7 cellular contexts compared by ENCODE assay signal in genomic region chr12:50059440-50060119, GRCh38. TPM values are rescaled to one million over a fixed set of nuclear protein-coding genes. Genes with fewer than 3 reads are reported as not detected.
DNase-seq lines count a peak whose midpoint lies in the region; ATAC-seq and TF ChIP-seq lines count a peak whose summit lies in the region.
"Had no signal": no experiment of that assay in that cellular context is flagged by ENCODE, and none has a peak within 500 bp of the region (broad histone marks: within the 10 kb centered on the region; RNA-seq: fewer than 3 reads in every experiment).

No MANE protein-coding gene starts in this region.

- H3K27me3 Mint-ChIP-seq in activated naive CD8-positive, alpha-beta T cell = peaks cover 6% of the 10 kb centered on the region
- H3K27me3 Mint-ChIP-seq in stimulated activated memory B cell treated with anti-CD40 and anti-IgM and Interleukin-4, amounts not matched to agents 10 μg/mL and 1 μg/mL and 100 μg/mL, for 72 hours = peaks cover 81% of the 10 kb centered on the region

- H3K27ac ChIP-seq in RWPE2 (ENCODE audit: poor library complexity, severe bottlenecking) = no peak overlapping the region
- no peak overlapping the region for H3K27ac ChIP-seq in PC-3 (ENCODE audit: low read length)

- H3K9me2 ChIP-seq in PC-3 (replicated peaks; ENCODE audit: low read length) = no peaks in the 10 kb centered on the region

- H3K9me3 Mint-ChIP-seq in activated naive CD8-positive, alpha-beta T cell (ENCODE audit: low read depth) = no peaks in the 10 kb centered on the region
- H3K9me3 Mint-ChIP-seq in stimulated activated memory B cell treated with anti-CD40 and anti-IgM and Interleukin-4, amounts not matched to agents 10 μg/mL and 1 μg/mL and 100 μg/mL, for 72 hours = no peaks in the 10 kb centered on the region

- no peaks in the 10 kb centered on the region for H3K36me3 ChIP-seq in RWPE2 (ENCODE audit: low read depth)
- H3K36me3 ChIP-seq in PC-3 (ENCODE audit: low read depth, low read length) = no peaks in the 10 kb centered on the region

- no peaks in the 10 kb centered on the region for H3K79me2 ChIP-seq in PC-3 (ENCODE audit: low read length)

- H3K9ac ChIP-seq in PC-3 (ENCODE audit: low read length) = no peak overlapping the region

- ATAC-seq in RWPE2 (ENCODE audit: low read depth) (no peak), PC-3 (no peak)
- ATAC-seq in stimulated activated memory B cell treated with anti-CD40 and anti-IgM and Interleukin-4, amounts not matched to agents 10 μg/mL and 1 μg/mL and 100 μg/mL, for 72 hours = no peak
- ATAC-seq: mucosa of descending colon had no signal

- H3K4me1 ChIP-seq in RWPE2 (ENCODE audit: insufficient read depth, poor library complexity, severe bottlenecking) (peaks cover 10% of the 10 kb centered on the region), PC-3 (ENCODE audit: insufficient read depth, low read length) (peaks cover 11% of the 10 kb centered on the region)

- DNase-seq in RWPE2 (ENCODE audit: low spot score) (peak; percentile 41), PC-3 (no peak), lower leg skin (ENCODE audit: low spot score in 2 of 2) (no peak)
- peak; percentile 34 for DNase-seq in stimulated activated CD8-positive, alpha-beta memory T cell treated with anti-CD3 and anti-CD28 coated beads, Interleukin-7, amount 100 ng/mL, for 24 hours (ENCODE audit: low read depth)

- H4K20me1 ChIP-seq in PC-3 (ENCODE audit: low read length) = no peaks in the 10 kb centered on the region

- no peak for TF ChIP-seq POLR2A in lower leg skin (IDR thresholded peaks at IDR 0.05)

- CTCF ChIA-PET in PC-3 (lab: Charles Lee) = no interaction called here

- peaks cover 4% of the 10 kb centered on the region for H3K36me3 Mint-ChIP-seq in activated naive CD8-positive, alpha-beta T cell
- H3K36me3 Mint-ChIP-seq in stimulated activated memory B cell treated with anti-CD40 and anti-IgM and Interleukin-4, amounts not matched to agents 10 μg/mL and 1 μg/mL and 100 μg/mL, for 72 hours = no peaks in the 10 kb centered on the region

- POLR2A ChIA-PET in PC-3 (lab: Charles Lee; ENCODE audit: unreplicated experiment) = interaction anchor here (0.6 kb wide), 1 partner anchor 25 kb away, joined by 9 read pairs; no protein-coding TSS in a partner anchor

- H3K4me3 ChIP-seq in RWPE2 (ENCODE audit: severe bottlenecking) (no peak overlapping the region), PC-3 (ENCODE audit: low read length) (no peak overlapping the region), lower leg skin (ENCODE audit: low read depth, poor library complexity, severe bottlenecking) (no peak overlapping the region)
- H3K4me3 ChIP-seq: mucosa of descending colon had no signal

- peak overlapping the region; percentile 91 for H3K27ac Mint-ChIP-seq in activated naive CD8-positive, alpha-beta T cell
- H3K27ac Mint-ChIP-seq in stimulated activated memory B cell treated with anti-CD40 and anti-IgM and Interleukin-4, amounts not matched to agents 10 μg/mL and 1 μg/mL and 100 μg/mL, for 72 hours = no peak overlapping the region

- WGBS in lower leg skin, 2 donors = 62 to 77% methylated on average over 12 of the region's 12 CpGs

- intact Hi-C loops in PC-3 (cut with micrococcal nuclease) (loop anchor here (5.0 kb wide), 1 partner anchor 282 kb away; no protein-coding TSS in a partner anchor), lower leg skin (cut with DNase I; ENCODE audit: low total_unique reads) (loop anchor here (10.0 kb wide), 1 partner anchor 285 kb away; no protein-coding TSS in a partner anchor)

- H3K27me3 ChIP-seq in RWPE2 (ENCODE audit: insufficient read depth, poor library complexity, severe bottlenecking) = no peaks in the 10 kb centered on the region
- no peaks in the 10 kb centered on the region for H3K27me3 ChIP-seq in PC-3 (ENCODE audit: low read length)

- peak overlapping the region; percentile 85 for H3K4me3 Mint-ChIP-seq in activated naive CD8-positive, alpha-beta T cell
- no peak overlapping the region for H3K4me3 Mint-ChIP-seq in stimulated activated memory B cell treated with anti-CD40 and anti-IgM and Interleukin-4, amounts not matched to agents 10 μg/mL and 1 μg/mL and 100 μg/mL, for 72 hours

- no peaks in the 10 kb centered on the region for H3K9me3 ChIP-seq in RWPE2 (ENCODE audit: severe bottlenecking)
- no peaks in the 10 kb centered on the region for H3K9me3 ChIP-seq in PC-3 (ENCODE audit: low read length)
- H3K9me3 ChIP-seq: mucosa of descending colon had no signal

- H3F3A ChIP-seq in PC-3 (ENCODE audit: low read length, unreplicated experiment) = no peaks in the 10 kb centered on the region

- TF ChIP-seq CTCF in RWPE2 (IDR thresholded peaks at IDR 0.05; ENCODE audit: poor library complexity, severe bottlenecking) (no peak), PC-3 (conservative IDR thresholded peaks at IDR 0.05; ENCODE audit: low read depth, low read length) (no peak), lower leg skin (IDR thresholded peaks at IDR 0.05) (no peak)

- no peak overlapping the region for H2AFZ ChIP-seq in PC-3 (ENCODE audit: low read length)

- no peak overlapping the region for H3K4me2 ChIP-seq in PC-3 (ENCODE audit: low read length)

- peaks cover 48% of the 10 kb centered on the region for H3K4me1 Mint-ChIP-seq in activated naive CD8-positive, alpha-beta T cell (ENCODE audit: low read depth)
- peaks cover 19% of the 10 kb centered on the region for H3K4me1 Mint-ChIP-seq in stimulated activated memory B cell treated with anti-CD40 and anti-IgM and Interleukin-4, amounts not matched to agents 10 μg/mL and 1 μg/mL and 100 μg/mL, for 72 hours

- BruUV-seq in PC-3 (replicated peaks; lab: Mats Ljungman, UMichigan) = no TSS peak

RNA-seq across cellular contexts. Expression of gene ASIC1, which starts 2.2 kb away (rescaled TPM):
- total RNA-seq in PC-3 (2014; rRNA removed) (6.0 and 6.3 TPM in 2 replicates), lower leg skin (1 to 10 TPM in 1 of 4 donors, under 1 TPM in 3; 0.25 to 1.4 (median 0.42) TPM)

RNA-seq across cellular contexts. Expression of gene SMARCD1, which starts 25.6 kb away (rescaled TPM):
- total RNA-seq in PC-3 (2014; rRNA removed) = 105 and 109 TPM in 2 replicates
- total RNA-seq in lower leg skin = 10 to 100 TPM; 32.0 to 77.2 (median 45.1) TPM

RNA-seq across cellular contexts. Expression of gene RACGAP1, which starts 34.3 kb away (rescaled TPM):
- total RNA-seq in PC-3 (2014; rRNA removed) = 95.3 and 97.9 TPM in 2 replicates
- total RNA-seq in lower leg skin = 10 to 100 TPM; 11.6 to 16.8 (median 15.9) TPM

RNA-seq across cellular contexts. Expression of gene GPD1, which starts 44.2 kb away (rescaled TPM):
- total RNA-seq in PC-3 (2014; rRNA removed) (0.11 and 0.40 TPM in 2 replicates), lower leg skin (10 to 100 TPM; 29.9 to 38.8 (median 36.7) TPM)

RNA-seq across cellular contexts. Expression of gene COX14, which starts 52.5 kb away (rescaled TPM):
- total RNA-seq in PC-3 (2014; rRNA removed) = 75.7 and 84.7 TPM in 2 replicates
- 10 to 100 TPM; 29.0 to 52.1 (median 36.8) TPM for total RNA-seq in lower leg skin

Comparison
In these comparisons a context has a peak if more than half of its experiments do, and no peak if none do; other contexts are left out.
1. DNase-seq: peak in RWPE2 (single experiment) and stimulated activated CD8-positive, alpha-beta memory T cell treated with anti-CD3 and anti-CD28 coated beads, Interleukin-7, amount 100 ng/mL, for 24 hours (single experiment); none in PC-3 (single experiment) and lower leg skin (0 of 2).